1 cellular context compared by ENCODE assay signal in the genomic region with DNA sequence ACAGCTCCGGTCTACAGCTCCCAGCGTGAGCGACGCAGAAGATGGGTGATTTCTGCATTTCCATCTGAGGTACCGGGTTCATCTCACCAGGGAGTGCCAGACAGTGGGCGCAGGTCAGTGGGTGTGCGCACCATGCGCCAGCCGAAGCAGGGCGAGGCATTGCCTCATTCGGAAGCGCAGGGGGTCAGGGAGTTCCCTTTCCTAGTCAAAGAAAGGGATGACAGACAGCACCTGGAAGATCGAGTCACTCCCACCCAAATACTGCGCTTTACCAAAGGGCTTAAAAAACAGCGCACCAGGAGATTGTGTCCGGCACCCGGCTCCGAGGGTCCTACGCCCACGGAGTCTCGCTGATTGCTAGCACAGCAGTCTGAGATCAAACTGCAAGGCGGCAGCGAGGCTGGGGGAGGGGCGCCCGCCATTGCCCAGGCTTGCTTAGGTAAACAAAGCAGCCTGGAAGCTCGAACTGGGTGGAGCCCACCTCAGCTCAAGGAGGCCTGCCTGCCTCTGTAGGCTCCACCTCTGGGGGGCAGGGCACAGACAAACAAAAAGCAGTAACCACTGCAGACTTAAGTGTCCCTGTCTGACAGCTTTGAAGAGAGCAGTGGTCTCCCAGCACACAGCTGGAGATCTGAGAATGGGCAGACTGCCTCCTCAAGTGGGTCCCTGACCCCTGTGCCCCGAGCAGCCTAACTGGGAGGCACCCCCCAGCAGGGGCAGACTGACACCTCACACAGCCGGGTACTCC.
TF ChIP-seq lines count a peak whose summit lies in the region.

No MANE protein-coding gene starts in this region.

TF ChIP-seq in HEK293, 187 proteins besides CTCF, POLR2A, EP300 and RAD21 (continued from another document):
- TF ChIP-seq, protein P1, sequence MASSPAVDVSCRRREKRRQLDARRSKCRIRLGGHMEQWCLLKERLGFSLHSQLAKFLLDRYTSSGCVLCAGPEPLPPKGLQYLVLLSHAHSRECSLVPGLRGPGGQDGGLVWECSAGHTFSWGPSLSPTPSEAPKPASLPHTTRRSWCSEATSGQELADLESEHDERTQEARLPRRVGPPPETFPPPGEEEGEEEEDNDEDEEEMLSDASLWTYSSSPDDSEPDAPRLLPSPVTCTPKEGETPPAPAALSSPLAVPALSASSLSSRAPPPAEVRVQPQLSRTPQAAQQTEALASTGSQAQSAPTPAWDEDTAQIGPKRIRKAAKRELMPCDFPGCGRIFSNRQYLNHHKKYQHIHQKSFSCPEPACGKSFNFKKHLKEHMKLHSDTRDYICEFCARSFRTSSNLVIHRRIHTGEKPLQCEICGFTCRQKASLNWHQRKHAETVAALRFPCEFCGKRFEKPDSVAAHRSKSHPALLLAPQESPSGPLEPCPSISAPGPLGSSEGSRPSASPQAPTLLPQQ (tag by site-specific recombination; IDR thresholded peaks at IDR 0.05): peak; percentile 70
- peak; percentile 31; the same call in 1 of the 2 replicates for TF ChIP-seq ZNF335 (tag by site-specific recombination; conservative IDR thresholded peaks at IDR 0.05)
- TF ChIP-seq, protein P2, sequence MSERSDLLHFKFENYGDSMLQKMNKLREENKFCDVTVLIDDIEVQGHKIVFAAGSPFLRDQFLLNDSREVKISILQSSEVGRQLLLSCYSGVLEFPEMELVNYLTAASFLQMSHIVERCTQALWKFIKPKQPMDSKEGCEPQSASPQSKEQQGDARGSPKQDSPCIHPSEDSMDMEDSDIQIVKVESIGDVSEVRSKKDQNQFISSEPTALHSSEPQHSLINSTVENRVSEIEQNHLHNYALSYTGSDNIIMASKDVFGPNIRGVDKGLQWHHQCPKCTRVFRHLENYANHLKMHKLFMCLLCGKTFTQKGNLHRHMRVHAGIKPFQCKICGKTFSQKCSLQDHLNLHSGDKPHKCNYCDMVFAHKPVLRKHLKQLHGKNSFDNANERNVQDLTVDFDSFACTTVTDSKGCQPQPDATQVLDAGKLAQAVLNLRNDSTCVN (tag by site-specific recombination; optimal IDR thresholded peaks at IDR 0.05): peak; percentile 34
